19 cellular contexts compared by ENCODE assay signal in genomic region chr2:135952891-135953290, GRCh38.
"Had no signal": no experiment of that assay in that cellular context is flagged by ENCODE, and none has a peak within 500 bp of the region (broad histone marks: within the 10 kb centered on the region; RNA-seq: fewer than 3 reads in every experiment).

No MANE protein-coding gene starts in this region.

- H3K4me3 Mint-ChIP-seq: activated CD8-positive, alpha-beta memory T cell treated with anti-CD3 and anti-CD28 coated beads, Interleukin-2, amount 10 ng/mL, durations not matched to agents 7 days and 5 days; activated naive CD4-positive, alpha-beta T cell treated with anti-CD3 and anti-CD28 coated beads, Interleukin-2, amount 50 U/mL, for 24 hours; memory B cell; natural killer cell; T-helper 2 cell treated with Interferon-gamma antibody and Interleukin-4, amounts not matched to agents 5 μg/mL and 100 μg/mL, for 36 hours had no signal

- H3K9me3 Mint-ChIP-seq: activated naive CD4-positive, alpha-beta T cell treated with anti-CD3 and anti-CD28 coated beads, Interleukin-2, amount 50 U/mL, for 24 hours; natural killer cell; T-helper 2 cell treated with Interferon-gamma antibody and Interleukin-4, amounts not matched to agents 5 μg/mL and 100 μg/mL, for 36 hours had no signal

- DNase-seq: activated CD4-positive, alpha-beta T cell treated with anti-CD3 and anti-CD28 coated beads, Interleukin-2, amount 50 U/mL, for 48 hours; activated CD8-positive, alpha-beta memory T cell treated with anti-CD3 and anti-CD28 coated beads, Interleukin-2, amount 10 ng/mL, durations not matched to agents 7 days and 5 days; activated T-cell treated with anti-CD3 and anti-CD28 coated beads, Interleukin-2, amount 50 U/mL, for 1 hour; adrenal gland; colonic mucosa; foreskin fibroblast; hypothalamus; left ventricle myocardium inferior; natural killer cell; retina; stimulated activated CD4-positive, alpha-beta T cell treated with anti-CD3 and anti-CD28 coated beads, Interleukin-2, amount 100 ng/mL, for 48 hours; stimulated activated naive CD4-positive, alpha-beta T cell; substantia nigra had no signal

- ATAC-seq: activated CD4-positive, CD25-positive, alpha-beta regulatory T cell treated with anti-CD3 and anti-CD28 coated beads, Interleukin-2, amount 50 U/mL, for 24 hours; activated CD8-positive, alpha-beta memory T cell treated with anti-CD3 and anti-CD28 coated beads, Interleukin-2, amount 10 ng/mL, durations not matched to agents 7 days and 5 days; natural killer cell had no signal

- H3K27me3 ChIP-seq: adrenal gland, colonic mucosa, tibial nerve, vagina had no signal

- H3K36me3 Mint-ChIP-seq: natural killer cell had no signal

- H3K27me3 Mint-ChIP-seq: activated CD8-positive, alpha-beta memory T cell treated with anti-CD3 and anti-CD28 coated beads, Interleukin-2, amount 10 ng/mL, durations not matched to agents 7 days and 5 days; activated naive CD4-positive, alpha-beta T cell treated with anti-CD3 and anti-CD28 coated beads, Interleukin-2, amount 50 U/mL, for 24 hours; memory B cell had no signal

- H3K9me3 ChIP-seq: adrenal gland, colonic mucosa, left ventricle myocardium inferior, tibial nerve, vagina had no signal

- H3K27ac ChIP-seq: adrenal gland, colonic mucosa, left ventricle myocardium inferior, tibial nerve, vagina had no signal

- H3K27ac Mint-ChIP-seq: activated CD8-positive, alpha-beta memory T cell treated with anti-CD3 and anti-CD28 coated beads, Interleukin-2, amount 10 ng/mL, durations not matched to agents 7 days and 5 days; activated naive CD4-positive, alpha-beta T cell treated with anti-CD3 and anti-CD28 coated beads, Interleukin-2, amount 50 U/mL, for 24 hours; natural killer cell; T-helper 2 cell treated with Interferon-gamma antibody and Interleukin-4, amounts not matched to agents 5 μg/mL and 100 μg/mL, for 36 hours had no signal

- H3K4me3 ChIP-seq: adrenal gland, colonic mucosa, left ventricle myocardium inferior, tibial nerve, vagina had no signal
